In the genomic region with DNA sequence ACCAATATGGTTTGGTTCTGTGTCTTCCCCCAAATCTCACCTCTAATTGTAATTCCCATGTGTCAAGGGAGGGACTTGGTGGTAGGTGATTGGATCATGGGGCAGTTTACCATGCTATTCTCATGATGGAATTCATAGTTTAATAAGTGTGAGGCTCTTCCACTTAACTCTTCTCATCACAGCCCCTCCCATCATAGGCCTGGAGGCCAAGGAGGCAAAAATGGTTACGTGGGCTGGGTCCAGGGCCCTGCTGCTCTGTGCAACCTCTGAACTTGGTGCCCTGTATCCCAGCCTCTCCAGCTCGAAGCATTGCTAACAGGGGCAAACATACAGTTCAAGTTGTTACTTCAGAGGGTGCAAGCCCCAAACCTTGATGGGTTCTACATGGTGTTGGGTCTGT, we compare ENCODE assay signal across 1 cellular context.
TF ChIP-seq lines count a peak whose summit lies in the region.

No MANE protein-coding gene starts in this region.

TF ChIP-seq in HepG2, 621 proteins besides CTCF, POLR2A, EP300 and RAD21 (continued from another document):
- TF ChIP-seq HBP1 (CRISPR knock-in tag; IDR thresholded peaks at IDR 0.05; ENCODE audit: low read depth) (no peak), SP5 (CRISPR knock-in tag; IDR thresholded peaks at IDR 0.05; ENCODE audit: borderline replicate concordance, low read depth) (no peak)
